ENCODE assay signal across 9 cellular contexts in the genomic region with DNA sequence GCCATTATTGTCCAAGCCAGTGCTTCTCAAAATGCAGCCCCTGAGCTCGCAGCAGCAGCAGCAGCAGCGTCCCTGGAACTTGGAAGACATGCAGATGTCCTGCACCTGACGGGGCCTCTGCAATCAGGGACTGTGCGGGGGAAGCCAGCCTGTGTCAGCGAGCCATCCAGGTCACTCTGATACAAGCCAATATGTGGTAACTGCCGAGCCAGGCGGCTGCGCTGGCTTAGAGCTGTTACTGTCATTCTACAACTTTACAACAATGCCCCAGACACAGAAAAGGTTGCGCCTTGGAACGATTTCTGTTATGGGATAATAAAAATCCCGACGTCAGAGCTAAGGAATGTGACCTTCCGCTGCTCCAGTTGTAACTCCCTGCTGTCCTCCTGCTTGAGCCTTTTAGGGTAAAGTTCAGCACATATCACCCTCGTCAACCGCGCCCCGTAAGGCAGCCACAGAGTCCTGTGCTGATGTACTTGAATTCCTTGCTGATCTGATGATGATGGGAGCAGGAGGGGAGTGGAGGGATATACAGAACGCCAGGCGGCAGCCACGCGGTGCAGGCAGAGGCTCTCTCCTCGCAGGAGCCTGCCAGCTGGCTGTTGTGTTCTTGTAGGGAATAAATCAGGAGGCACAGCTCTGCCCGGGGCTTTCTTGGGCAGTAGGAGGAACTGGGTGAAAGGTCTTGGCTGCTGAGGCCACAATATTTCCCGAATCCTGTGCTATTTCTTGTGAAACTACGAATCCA. TPM values are rescaled to one million over a fixed set of nuclear protein-coding genes. Genes with fewer than 3 reads are reported as not detected.
DNase-seq lines count a peak whose midpoint lies in the region; ATAC-seq and TF ChIP-seq lines count a peak whose summit lies in the region.
"Had no signal": no experiment of that assay in that cellular context is flagged by ENCODE, and none has a peak within 500 bp of the region (broad histone marks: within the 10 kb centered on the region; RNA-seq: fewer than 3 reads in every experiment).

No MANE protein-coding gene starts in this region.

- CTCF ChIA-PET in activated CD4-positive, alpha-beta T cell treated with anti-CD3 and anti-CD28 coated beads for 36 hours (lab: Charles Lee): interaction anchor here (0.7 to 2.3 kb wide), 3 partner anchors 10 to 18 kb away, joined by 3 to 7 read pairs (median 4); no protein-coding TSS in a partner anchor

- ATAC-seq in GM23338 (peak; percentile 26), HG03521 (IDR thresholded peaks at IDR 0.05; ENCODE audit: unreplicated experiment) (no peak)
- no peak for ATAC-seq in activated CD4-positive, alpha-beta T cell treated with anti-CD3 and anti-CD28 coated beads for 36 hours
- ATAC-seq in stimulated activated naive B cell treated with anti-CD40 and anti-IgM and Interleukin-4, amounts not matched to agents 10 μg/mL and 1 μg/mL and 100 μg/mL, for 72 hours (replicated peaks): no peak

- H4K20me1 ChIP-seq in GM23338 (replicated peaks; ENCODE audit: insufficient read depth): no peaks in the 10 kb centered on the region

- peaks cover 27% of the 10 kb centered on the region for H3F3A ChIP-seq in GM23338 (replicated peaks; ENCODE audit: low read depth)

- H3K27ac ChIP-seq in GM23338 (ENCODE audit: low read depth) (peak overlapping the region; percentile 81), SJCRH30 (peak overlapping the region; percentile 42)
- H3K27ac ChIP-seq: KMS-11 had no signal

- H3K9me3 ChIP-seq in SJCRH30 (replicated peaks): no peaks in the 10 kb centered on the region; the same call in 1 of the 2 replicates

- no peaks in the 10 kb centered on the region for H3K27me3 ChIP-seq in GM23338 (ENCODE audit: insufficient read depth)
- no peaks in the 10 kb centered on the region for H3K27me3 ChIP-seq in SJCRH30

- H3K4me3 Mint-ChIP-seq in GM23338 (no peak overlapping the region; the same call in 2 of the 3 replicates), nephron progenitor cell (peak overlapping the region; percentile 67)
- no peak overlapping the region for H3K4me3 Mint-ChIP-seq in activated CD4-positive, alpha-beta T cell treated with anti-CD3 and anti-CD28 coated beads for 36 hours
- H3K4me3 Mint-ChIP-seq in stimulated activated naive B cell treated with anti-CD40 and anti-IgM and Interleukin-4, amounts not matched to agents 10 μg/mL and 1 μg/mL and 100 μg/mL, for 72 hours: no peak overlapping the region

- peaks cover 50% of the 10 kb centered on the region for H3K4me1 ChIP-seq in GM23338 (ENCODE audit: insufficient read depth)
- peaks cover 12% of the 10 kb centered on the region for H3K4me1 ChIP-seq in SJCRH30

- H3K27me3 Mint-ChIP-seq in GM23338 (ENCODE audit: insufficient read depth, low read depth, poor library complexity) (peaks cover 13% of the 10 kb centered on the region), nephron progenitor cell (ENCODE audit: low read depth, poor library complexity) (no peaks in the 10 kb centered on the region)
- H3K27me3 Mint-ChIP-seq in activated CD4-positive, alpha-beta T cell treated with anti-CD3 and anti-CD28 coated beads for 36 hours: peaks cover 4% of the 10 kb centered on the region
- H3K27me3 Mint-ChIP-seq in stimulated activated naive B cell treated with anti-CD40 and anti-IgM and Interleukin-4, amounts not matched to agents 10 μg/mL and 1 μg/mL and 100 μg/mL, for 72 hours: peaks cover 9 to 20% of the 10 kb centered on the region in 2 donors

- H3K27ac Mint-ChIP-seq in GM23338: peak overlapping the region; percentile 69
- H3K27ac Mint-ChIP-seq in nephron progenitor cell: peak overlapping the region; percentile 98
- no peak overlapping the region for H3K27ac Mint-ChIP-seq in activated CD4-positive, alpha-beta T cell treated with anti-CD3 and anti-CD28 coated beads for 36 hours
- H3K27ac Mint-ChIP-seq in stimulated activated naive B cell treated with anti-CD40 and anti-IgM and Interleukin-4, amounts not matched to agents 10 μg/mL and 1 μg/mL and 100 μg/mL, for 72 hours: no peak overlapping the region

- H3K4me2 ChIP-seq in GM23338: peak overlapping the region; percentile 40; the same call in 1 of the 2 replicates
- H3K4me2 ChIP-seq: KMS-11 had no signal

- no peak overlapping the region for H3K4me3 ChIP-seq in GM23338
- H3K4me3 ChIP-seq in SJCRH30: peak overlapping the region; percentile 27
- peak overlapping the region; percentile 29 for H3K4me3 ChIP-seq in fibroblast of pulmonary artery (replicated peaks; ENCODE audit: low read depth, low read length)

- intact Hi-C loops in activated CD4-positive, alpha-beta T cell treated with anti-CD3 and anti-CD28 coated beads for 36 hours (cut with DNase I, micrococcal nuclease): no loop called here

- no peak for TF ChIP-seq CTCF in GM23338 (conservative IDR thresholded peaks at IDR 0.05; ENCODE audit: low read depth in 2 of 2)
- TF ChIP-seq CTCF in fibroblast of pulmonary artery (IDR thresholded peaks at IDR 0.05; ENCODE audit: low read length, missing control alignments): peak; percentile 48
- no peak for TF ChIP-seq CTCF in nephron progenitor cell (IDR thresholded peaks at IDR 0.05)

- no peaks in the 10 kb centered on the region for H3K79me2 ChIP-seq in GM23338 (replicated peaks; ENCODE audit: insufficient read depth)

- H3K36me3 ChIP-seq in GM23338 (ENCODE audit: insufficient read depth): peaks cover 19% of the 10 kb centered on the region
- peaks cover under 1% of the 10 kb centered on the region; the same call in 1 of the 2 replicates for H3K36me3 ChIP-seq in SJCRH30

- peak; percentile 75 for DNase-seq in GM23338 (ENCODE audit: low spot score)
- peak; percentile 75 to 78 for DNase-seq in SJCRH30
- peak; percentile 94 for DNase-seq in fibroblast of pulmonary artery (ENCODE audit: low read depth)
- peak; percentile 68 for DNase-seq in nephron progenitor cell
- no peak for DNase-seq in activated CD4-positive, alpha-beta T cell treated with anti-CD3 and anti-CD28 coated beads for 36 hours
- DNase-seq in activated CD4-positive, CD25-positive, alpha-beta regulatory T cell (lab: John Stamatoyannopoulos, UW): no peak
- DNase-seq in stimulated activated naive B cell treated with anti-CD40 and anti-IgM and Interleukin-4, amounts not matched to agents 10 μg/mL and 1 μg/mL and 100 μg/mL, for 72 hours: no peak

- H3K9me3 Mint-ChIP-seq in GM23338 (peaks cover 62% of the 10 kb centered on the region), nephron progenitor cell (peaks cover 46% of the 10 kb centered on the region)
- H3K9me3 Mint-ChIP-seq in activated CD4-positive, alpha-beta T cell treated with anti-CD3 and anti-CD28 coated beads for 36 hours (ENCODE audit: low read depth): peaks cover 23% of the 10 kb centered on the region
- peaks cover 14 to 22% of the 10 kb centered on the region in 2 donors for H3K9me3 Mint-ChIP-seq in stimulated activated naive B cell treated with anti-CD40 and anti-IgM and Interleukin-4, amounts not matched to agents 10 μg/mL and 1 μg/mL and 100 μg/mL, for 72 hours

- H3K4me1 Mint-ChIP-seq in GM23338: peaks cover 55% of the 10 kb centered on the region
- H3K4me1 Mint-ChIP-seq in nephron progenitor cell: peaks cover 62% of the 10 kb centered on the region
- no peaks in the 10 kb centered on the region for H3K4me1 Mint-ChIP-seq in activated CD4-positive, alpha-beta T cell treated with anti-CD3 and anti-CD28 coated beads for 36 hours
- H3K4me1 Mint-ChIP-seq in stimulated activated naive B cell treated with anti-CD40 and anti-IgM and Interleukin-4, amounts not matched to agents 10 μg/mL and 1 μg/mL and 100 μg/mL, for 72 hours: peaks cover 0 to 3% of the 10 kb centered on the region in 2 donors

- peaks cover 3% of the 10 kb centered on the region; the same call in 1 of the 2 replicates for H3K9me2 ChIP-seq in GM23338 (ENCODE audit: insufficient read depth)

- POLR2A ChIA-PET in activated CD4-positive, alpha-beta T cell treated with anti-CD3 and anti-CD28 coated beads for 36 hours (lab: Charles Lee): no interaction called here

- 0 out of 2 replicates have a peak overlapping the region, but pooled peaks have one; percentile 4 for H2AFZ ChIP-seq in GM23338

- H3K36me3 Mint-ChIP-seq in GM23338 (ENCODE audit: low read depth) (peaks cover 71% of the 10 kb centered on the region), nephron progenitor cell (ENCODE audit: low read depth) (peaks cover 48% of the 10 kb centered on the region)
- H3K36me3 Mint-ChIP-seq in activated CD4-positive, alpha-beta T cell treated with anti-CD3 and anti-CD28 coated beads for 36 hours (ENCODE audit: low read depth): peaks cover 15% of the 10 kb centered on the region
- peaks cover 25 to 41% of the 10 kb centered on the region in 2 donors for H3K36me3 Mint-ChIP-seq in stimulated activated naive B cell treated with anti-CD40 and anti-IgM and Interleukin-4, amounts not matched to agents 10 μg/mL and 1 μg/mL and 100 μg/mL, for 72 hours

TF ChIP-seq in GM23338, 12 proteins besides CTCF, POLR2A, EP300 and RAD21 (continues in another document):
- TF ChIP-seq JUNB (IDR thresholded peaks at IDR 0.05; ENCODE audit: unreplicated experiment) (no peak), ZNF114 (CRISPR knock-in tag; IDR thresholded peaks at IDR 0.05) (no peak), NANOG (IDR thresholded peaks at IDR 0.05; ENCODE audit: borderline replicate concordance) (no peak), POLR2AphosphoS5 (IDR thresholded peaks at IDR 0.05; ENCODE audit: low read depth) (no peak), EZH2phosphoT487 (IDR thresholded peaks at IDR 0.05; ENCODE audit: unreplicated experiment) (no peak), CREB1 (CRISPR knock-in tag; IDR thresholded peaks at IDR 0.05; ENCODE audit: low read depth) (no peak; the same call in 1 of the 2 replicates)

RNA-seq across cellular contexts. Expression of a gene that starts 20.0 kb away (rescaled TPM):
- total RNA-seq in GM23338 (2014; rRNA removed; shearing (Covaris generic)): 0.59 and 1.1 TPM in 2 replicates
- polyA plus RNA-seq in GM23338 (2016; fragmentation: Nextera tagmentation; extraction: Ambion mirVana): 1.4 and 1.5 TPM in 2 replicates
- not detected in 2 replicates for total RNA-seq in SJCRH30 (2014; rRNA removed; shearing (Covaris generic))
- under 1 TPM in 1 of 2 experiments, not detected in 1; 0.11 TPM for total RNA-seq in activated CD4-positive, alpha-beta T cell treated with anti-CD3 and anti-CD28 coated beads for 36 hours

RNA-seq across cellular contexts. Expression of a gene that starts 50.1 kb away (rescaled TPM):
- 29.0 and 59.1 TPM in 2 replicates for total RNA-seq in GM23338 (2014; rRNA removed; shearing (Covaris generic))
- 7.1 and 9.1 TPM in 2 replicates for polyA plus RNA-seq in GM23338 (2016; fragmentation: Nextera tagmentation; extraction: Ambion mirVana)
- 0.46 and 1.0 TPM in 2 replicates for total RNA-seq in SJCRH30 (2014; rRNA removed; shearing (Covaris generic))
- total RNA-seq in activated CD4-positive, alpha-beta T cell treated with anti-CD3 and anti-CD28 coated beads for 36 hours: not detected

RNA-seq across cellular contexts. Expression of a gene that starts 59.8 kb away (rescaled TPM):
- total RNA-seq in GM23338 (2014; rRNA removed; shearing (Covaris generic)): 94.0 and 101 TPM in 2 replicates
- polyA plus RNA-seq in GM23338 (2016; fragmentation: Nextera tagmentation; extraction: Ambion mirVana): 209 and 239 TPM in 2 replicates
- total RNA-seq in SJCRH30 (2014; rRNA removed; shearing (Covaris generic)): 134 and 149 TPM in 2 replicates
- 10 to 100 TPM; 42.8 to 43.0 TPM for total RNA-seq in activated CD4-positive, alpha-beta T cell treated with anti-CD3 and anti-CD28 coated beads for 36 hours

Comparison
In these comparisons a context has a peak if more than half of its experiments do, and no peak if none do; other contexts are left out.
1. DNase-seq: peak in GM23338 (single experiment), SJCRH30 (2 of 2), fibroblast of pulmonary artery (single experiment) and nephron progenitor cell (single experiment); none in activated CD4-positive, alpha-beta T cell treated with anti-CD3 and anti-CD28 coated beads for 36 hours (single experiment), activated CD4-positive, CD25-positive, alpha-beta regulatory T cell (0 of 4) and stimulated activated naive B cell treated with anti-CD40 and anti-IgM and Interleukin-4, amounts not matched to agents 10 μg/mL and 1 μg/mL and 100 μg/mL, for 72 hours (single experiment).
2. H3K27ac Mint-ChIP-seq: peak in GM23338 (single experiment) and nephron progenitor cell (single experiment); none in activated CD4-positive, alpha-beta T cell treated with anti-CD3 and anti-CD28 coated beads for 36 hours (single experiment) and stimulated activated naive B cell treated with anti-CD40 and anti-IgM and Interleukin-4, amounts not matched to agents 10 μg/mL and 1 μg/mL and 100 μg/mL, for 72 hours (single experiment).
3. RNA of a gene that starts 50.1 kb away (total RNA-seq): 29.0 to 59.1 TPM in GM23338; 0.46 to 1.0 TPM in SJCRH30 and not detected in activated CD4-positive, alpha-beta T cell treated with anti-CD3 and anti-CD28 coated beads for 36 hours; every median in the first group is over 10 times any median in the second.